Comparison of ENCODE assay signal across 9 cellular contexts in the genomic region with DNA sequence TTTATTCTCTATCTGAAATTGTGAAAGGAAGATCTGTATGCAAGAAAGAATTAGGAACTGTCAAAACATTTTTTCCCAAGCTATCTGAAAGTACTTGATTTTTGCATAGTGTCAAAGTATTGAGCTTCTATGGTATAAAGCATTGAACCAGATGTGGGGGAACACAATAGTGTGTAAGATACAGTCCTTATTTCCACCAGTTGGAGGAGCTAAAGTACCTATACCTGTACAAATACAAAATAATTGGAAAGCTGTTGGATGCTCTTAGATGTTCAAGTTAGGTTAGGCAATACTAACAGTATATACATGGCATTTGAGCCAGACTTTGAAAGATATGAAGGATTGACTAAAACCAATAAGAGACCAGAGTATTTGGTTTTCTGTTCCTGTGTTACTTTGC.
DNase-seq lines count a peak whose midpoint lies in the region; ATAC-seq and TF ChIP-seq lines count a peak whose summit lies in the region.
"Had no signal": no experiment of that assay in that cellular context is flagged by ENCODE, and none has a peak within 500 bp of the region (broad histone marks: within the 10 kb centered on the region; RNA-seq: fewer than 3 reads in every experiment).

No MANE protein-coding gene starts in this region.

- H3K9me1 ChIP-seq in IMR-90 (ENCODE audit: insufficient read depth, low read length) = no peaks in the 10 kb centered on the region

- DNase-seq in DMS 273 treated with DMSO at 0.1 percent for 48 hours (lab: John Stamatoyannopoulos, UW) (peak; percentile 17), IMR-90 (peak; percentile 7), dermis blood vessel endothelial cell (peak; percentile 64), spleen (no peak), NCI-H187 (lab: John Stamatoyannopoulos, UW) (no peak), OCI-M2 (lab: John Stamatoyannopoulos, UW; ENCODE audit: unreplicated experiment) (no peak)

- dilution Hi-C loops in IMR-90 (cut with HindIII; ENCODE audit: low sequenced_read_pairs, unreplicated experiment) = no loop called here

- H2BK5ac ChIP-seq in IMR-90 (ENCODE audit: low read depth, low read length, poor library complexity, severe bottlenecking) = no peak overlapping the region

- H3K18ac ChIP-seq in IMR-90 (ENCODE audit: low read depth, low read length) = no peak overlapping the region

- H4K91ac ChIP-seq in IMR-90 (ENCODE audit: insufficient read depth, low read depth, low read length) = no peak overlapping the region

- no peak overlapping the region for H3K27ac ChIP-seq in IMR-90 (ENCODE audit: insufficient read depth, low read length)
- H3K27ac ChIP-seq in spleen = no peak overlapping the region
- H3K27ac ChIP-seq: thoracic aorta had no signal

- no peak overlapping the region for H3K56ac ChIP-seq in IMR-90 (ENCODE audit: extremely low read depth, insufficient read depth, low read length)

- no peaks in the 10 kb centered on the region for H3K79me1 ChIP-seq in IMR-90 (ENCODE audit: low read depth in 1 of 2, low read length in 2 of 2)

- no peak overlapping the region for H3K23ac ChIP-seq in IMR-90 (ENCODE audit: low read depth, low read length)

- no peak overlapping the region for H2BK20ac ChIP-seq in IMR-90 (ENCODE audit: low read depth, low read length)

- CTCF ChIA-PET in IMR-90 (lab: Yijun Ruan, JAX) = interaction anchor here (1.0 kb wide), 1 partner anchor 318 kb away, joined by 3 read pairs; no protein-coding TSS in a partner anchor

- peak; percentile 85 for ATAC-seq in GM19455 (IDR thresholded peaks at IDR 0.05; ENCODE audit: unreplicated experiment)
- ATAC-seq in IMR-90 (ENCODE audit: low read depth) = 0 out of 2 replicates have a peak, but pooled peaks have one; percentile 35
- no peak for ATAC-seq in HG03095 (IDR thresholded peaks at IDR 0.05; ENCODE audit: unreplicated experiment)

- BruUV-seq in IMR-90 (replicated peaks; lab: Mats Ljungman, UMichigan) = no TSS peak

- H4K20me1 ChIP-seq in IMR-90 (ENCODE audit: insufficient read depth, low read length) = no peaks in the 10 kb centered on the region

- no peak overlapping the region for H3K4ac ChIP-seq in IMR-90 (ENCODE audit: low read depth, low read length)

- H3K36me3 ChIP-seq in IMR-90 (ENCODE audit: control insufficient read depth, insufficient read depth, low read length) (no peaks in the 10 kb centered on the region), spleen (no peaks in the 10 kb centered on the region)
- H3K36me3 ChIP-seq: thoracic aorta had no signal

- TF ChIP-seq RAD21 in IMR-90 (IDR thresholded peaks at IDR 0.05; ENCODE audit: low read length) = 0 out of 2 replicates have a peak, but pooled peaks have one; percentile 24

- H4K8ac ChIP-seq in IMR-90 (ENCODE audit: low read depth in 2 of 2, low read length in 2 of 2) = no peak overlapping the region

- no peak overlapping the region for H2BK15ac ChIP-seq in IMR-90 (ENCODE audit: low read depth, low read length)

- in situ Hi-C loops in IMR-90 (cut with MboI; ENCODE audit: low sequenced_read_pairs) = no loop called here

- POLR2A ChIA-PET in IMR-90 (lab: Charles Lee; ENCODE audit: unreplicated experiment) = no interaction called here

- TF ChIP-seq POLR2A in IMR-90 (IDR thresholded peaks at IDR 0.05; ENCODE audit: low read depth, low read length) (no peak), spleen (IDR thresholded peaks at IDR 0.05) (no peak)

- H3K14ac ChIP-seq in IMR-90 (replicated peaks; ENCODE audit: low read depth, low read length) = no peak overlapping the region

- TF ChIP-seq CTCF in IMR-90 (conservative IDR thresholded peaks at IDR 0.05; ENCODE audit: low read depth, low read length) (peak; percentile 25), spleen (IDR thresholded peaks at IDR 0.05 in 8 of 11, conservative IDR thresholded peaks at IDR 0.05 in 3 of 11) (peak in 5 of 11 experiments; percentile 10 to 45 (median 33))

- H2AK9ac ChIP-seq in IMR-90 (replicated peaks; ENCODE audit: low read depth, low read length, poor library complexity) = no peak overlapping the region

- no peak overlapping the region for H3K4me3 ChIP-seq in IMR-90 (ENCODE audit: insufficient read depth, low read depth, low read length)
- no peak overlapping the region for H3K4me3 ChIP-seq in spleen
- H3K4me3 ChIP-seq: thoracic aorta had no signal

- intact Hi-C loops in IMR-90 (cut with micrococcal nuclease) = no loop called here
- intact Hi-C loops in spleen (cut with DNase I; ENCODE audit: low total_unique reads) = no loop called here

- no peak overlapping the region for H2AFZ ChIP-seq in IMR-90 (replicated peaks; ENCODE audit: low read length, poor library complexity)

- H3K4me1 ChIP-seq in IMR-90 (ENCODE audit: control insufficient read depth, insufficient read depth, low read length) (no peaks in the 10 kb centered on the region), spleen (peaks cover 0 to 7% (median 2%) of the 10 kb centered on the region in 6 donors)

- no peak overlapping the region for H3K9ac ChIP-seq in IMR-90 (ENCODE audit: low read depth, low read length)

- no peak overlapping the region for H2AK5ac ChIP-seq in IMR-90 (ENCODE audit: low read depth, low read length)

- no peak overlapping the region for H4K5ac ChIP-seq in IMR-90 (ENCODE audit: low read depth, low read length)

- H3K4me2 ChIP-seq in IMR-90 (ENCODE audit: low read depth, low read length) = no peak overlapping the region

- H3K27me3 ChIP-seq in IMR-90 (ENCODE audit: control insufficient read depth, insufficient read depth, low read length) = peaks cover 2% of the 10 kb centered on the region; the same call in 1 of the 2 replicates
- H3K27me3 ChIP-seq in spleen (replicated peaks in 1 of 7) = no peaks in the 10 kb centered on the region

- H3K9me3 ChIP-seq in IMR-90 (ENCODE audit: control insufficient read depth, insufficient read depth, low read length) (no peaks in the 10 kb centered on the region), spleen (no peaks in the 10 kb centered on the region)
- H3K9me3 ChIP-seq: thoracic aorta had no signal

- H2BK120ac ChIP-seq in IMR-90 (ENCODE audit: low read depth, low read length) = no peak overlapping the region

TF ChIP-seq in IMR-90, 13 proteins besides CTCF, POLR2A, EP300 and RAD21:
- TF ChIP-seq SMC3 (IDR thresholded peaks at IDR 0.05; ENCODE audit: low read depth, low read length) (no peak), MAZ (IDR thresholded peaks at IDR 0.05; ENCODE audit: borderline replicate concordance, low read depth, low read length) (no peak), RFX5 (IDR thresholded peaks at IDR 0.05; ENCODE audit: low read depth, low read length) (no peak), MXI1 (IDR thresholded peaks at IDR 0.05; ENCODE audit: borderline replicate concordance, low read depth, low read length) (no peak), FOS (IDR thresholded peaks at IDR 0.05; ENCODE audit: low read depth, low read length) (no peak)
- TF ChIP-seq, protein P1, sequence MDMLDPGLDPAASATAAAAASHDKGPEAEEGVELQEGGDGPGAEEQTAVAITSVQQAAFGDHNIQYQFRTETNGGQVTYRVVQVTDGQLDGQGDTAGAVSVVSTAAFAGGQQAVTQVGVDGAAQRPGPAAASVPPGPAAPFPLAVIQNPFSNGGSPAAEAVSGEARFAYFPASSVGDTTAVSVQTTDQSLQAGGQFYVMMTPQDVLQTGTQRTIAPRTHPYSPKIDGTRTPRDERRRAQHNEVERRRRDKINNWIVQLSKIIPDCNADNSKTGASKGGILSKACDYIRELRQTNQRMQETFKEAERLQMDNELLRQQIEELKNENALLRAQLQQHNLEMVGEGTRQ (IDR thresholded peaks at IDR 0.05; ENCODE audit: low read depth, low read length) = no peak

Comparison
In these comparisons a context has a peak if more than half of its experiments do, and no peak if none do; other contexts are left out.
1. DNase-seq: peak in DMS 273 treated with DMSO at 0.1 percent for 48 hours (single experiment), IMR-90 (single experiment) and dermis blood vessel endothelial cell (single experiment); none in spleen (single experiment), NCI-H187 (0 of 2) and OCI-M2 (single experiment).